In the genomic region with DNA sequence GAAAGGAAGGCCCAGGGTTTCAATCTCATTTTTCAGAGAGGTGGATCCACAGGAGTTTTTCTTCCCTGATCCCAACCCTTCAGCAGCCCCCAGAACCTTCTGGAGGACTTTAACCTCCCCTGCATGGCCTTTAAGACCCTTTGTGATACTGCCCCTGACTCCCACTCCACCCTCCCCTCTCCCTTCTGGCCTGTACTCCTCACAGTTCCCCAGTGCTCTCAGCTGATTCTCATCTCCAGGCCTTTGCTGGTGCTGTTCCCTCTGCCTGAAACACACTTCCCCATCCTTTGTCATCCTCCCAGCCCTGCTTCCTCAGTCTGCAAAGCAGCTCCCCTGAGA, we compare ENCODE assay signal across 9 cellular contexts. TPM values are rescaled to one million over a fixed set of nuclear protein-coding genes. Genes with fewer than 3 reads are reported as not detected.
DNase-seq lines count a peak whose midpoint lies in the region; ATAC-seq, FAIRE-seq and TF ChIP-seq lines count a peak whose summit lies in the region.
"Had no signal": no experiment of that assay in that cellular context is flagged by ENCODE, and none has a peak within 500 bp of the region (broad histone marks: within the 10 kb centered on the region; RNA-seq: fewer than 3 reads in every experiment).

No MANE protein-coding gene starts in this region.

- H3K4me1 Mint-ChIP-seq in astrocyte (ENCODE audit: low read depth, unreplicated experiment): peaks cover 16% of the 10 kb centered on the region

- H3K4me3 ChIP-seq in AG04450 (ENCODE audit: low read depth, low read length): no peak overlapping the region
- no peak overlapping the region for H3K4me3 ChIP-seq in astrocyte (ENCODE audit: insufficient read depth, low read depth, low read length)
- H3K4me3 ChIP-seq in keratinocyte (ENCODE audit: control insufficient read depth in 2 of 3, extremely low read depth in 1 of 3, insufficient read depth in 2 of 3, low read depth in 1 of 3, low read length in 3 of 3): no peak overlapping the region
- H3K4me3 ChIP-seq in psoas muscle: peak overlapping the region; percentile 15

- H3K4me3 Mint-ChIP-seq in astrocyte (ENCODE audit: unreplicated experiment): peak overlapping the region; percentile 0

- no peaks in the 10 kb centered on the region for H3K36me3 ChIP-seq in astrocyte (ENCODE audit: insufficient read depth, low read length)
- H3K36me3 ChIP-seq in keratinocyte (ENCODE audit: control insufficient read depth in 2 of 2, extremely low read depth in 1 of 2, insufficient read depth in 2 of 2, low read length in 2 of 2): no peaks in the 10 kb centered on the region
- H3K36me3 ChIP-seq in psoas muscle (ENCODE audit: insufficient read depth in 1 of 2, low read depth in 1 of 2): no peaks in the 10 kb centered on the region

- no peaks in the 10 kb centered on the region for H3K79me2 ChIP-seq in astrocyte (ENCODE audit: insufficient read depth, low read length)
- no peaks in the 10 kb centered on the region for H3K79me2 ChIP-seq in keratinocyte (ENCODE audit: control insufficient read depth, insufficient read depth, low read length)

- H2AFZ ChIP-seq in astrocyte (ENCODE audit: low read depth, low read length) (peak overlapping the region; percentile 66), keratinocyte (ENCODE audit: control insufficient read depth, low read length) (peak overlapping the region; percentile 80)

- H3K9me3 ChIP-seq in AG04450 (ENCODE audit: control insufficient read depth, insufficient read depth, low read length) (peaks cover 21% of the 10 kb centered on the region), astrocyte (ENCODE audit: insufficient read depth, low read depth, low read length) (peaks cover 11% of the 10 kb centered on the region), keratinocyte (ENCODE audit: control insufficient read depth, low read depth, low read length) (peaks cover 3% of the 10 kb centered on the region), psoas muscle (peaks cover 3% of the 10 kb centered on the region)

- H3K9me3 Mint-ChIP-seq in astrocyte (ENCODE audit: unreplicated experiment): peaks cover 9% of the 10 kb centered on the region

- DNase-seq in AG04450 (ENCODE audit: low read depth, low spot score) (no peak), astrocyte (ENCODE audit: low read depth) (no peak), keratinocyte (ENCODE audit: low read depth, low spot score) (no peak), psoas muscle (no peak), medulla oblongata (ENCODE audit: extremely low spot score) (no peak), midbrain (lab: John Stamatoyannopoulos, UW) (no peak)
- DNase-seq: central memory CD4-positive, alpha-beta T cell had no signal

- dilution Hi-C loops in keratinocyte (cut with MboI; ENCODE audit: extremely low pct_ligation_motif_present, low sequenced_read_pairs): no loop called here

- ATAC-seq in psoas muscle (peak in 2 of 4 donors; percentile 5 to 19), GM18873 (IDR thresholded peaks at IDR 0.05; ENCODE audit: low FRiP score, unreplicated experiment) (no peak), HG03571 (IDR thresholded peaks at IDR 0.05; ENCODE audit: unreplicated experiment) (no peak)

- FAIRE-seq in astrocyte (lab: Jason Lieb, UNC) (no peak), keratinocyte (lab: Jason Lieb, UNC) (no peak)

- H3K4me1 ChIP-seq in astrocyte (ENCODE audit: insufficient read depth, low read length) (peaks cover 19% of the 10 kb centered on the region), keratinocyte (ENCODE audit: control insufficient read depth, extremely low read depth, insufficient read depth, low read length) (peaks cover 14% of the 10 kb centered on the region), psoas muscle (peaks cover 15% of the 10 kb centered on the region)

- no peaks in the 10 kb centered on the region for H3K27me3 ChIP-seq in AG04450 (ENCODE audit: control insufficient read depth, insufficient read depth, low read length)
- no peaks in the 10 kb centered on the region for H3K27me3 ChIP-seq in astrocyte (ENCODE audit: insufficient read depth, low read length)
- H3K27me3 ChIP-seq in keratinocyte (ENCODE audit: control insufficient read depth, extremely low read depth, insufficient read depth, low read length): no peaks in the 10 kb centered on the region
- peaks cover 0 to 21% (median 0%) of the 10 kb centered on the region in 3 donors for H3K27me3 ChIP-seq in psoas muscle (ENCODE audit: insufficient read depth in 3 of 3, low read length in 2 of 3)

- H3K36me3 Mint-ChIP-seq in astrocyte (ENCODE audit: low read depth, unreplicated experiment): peaks cover 7% of the 10 kb centered on the region

- H3K4me2 ChIP-seq in astrocyte (ENCODE audit: low read length) (peak overlapping the region; percentile 74), keratinocyte (ENCODE audit: control insufficient read depth, extremely low read depth, insufficient read depth, low read depth, low read length) (no peak overlapping the region)

- H3K9me1 ChIP-seq in keratinocyte (ENCODE audit: control insufficient read depth, extremely low read depth, insufficient read depth, low read length): no peaks in the 10 kb centered on the region

- peak overlapping the region; percentile 97 for H3K27ac ChIP-seq in AG04450 (ENCODE audit: low read depth, low read length)
- H3K27ac ChIP-seq in astrocyte (ENCODE audit: low read depth, low read length): peak overlapping the region; percentile 77
- no peak overlapping the region for H3K27ac ChIP-seq in keratinocyte (ENCODE audit: control insufficient read depth, insufficient read depth, low read length)
- peak overlapping the region; percentile 65 for H3K27ac ChIP-seq in psoas muscle

- peak overlapping the region; percentile 91 for H3K27ac Mint-ChIP-seq in astrocyte (ENCODE audit: unreplicated experiment)

- CTCF ChIA-PET in AG04450 (lab: Charles Lee): interaction anchor here (1.2 to 1.5 kb wide), 3 partner anchors 12 to 39 kb away, joined by 3 to 5 read pairs (median 5); no protein-coding TSS in a partner anchor

- no peaks in the 10 kb centered on the region for H3K27me3 Mint-ChIP-seq in astrocyte (ENCODE audit: low read depth, unreplicated experiment)

- H3K9ac ChIP-seq in astrocyte (ENCODE audit: low read length) (peak overlapping the region; percentile 71), keratinocyte (ENCODE audit: control insufficient read depth, extremely low read depth, insufficient read depth, low read length) (no peak overlapping the region)

- TF ChIP-seq CTCF in AG04450 (IDR thresholded peaks at IDR 0.05; ENCODE audit: low read depth, low read length) (no peak), astrocyte (IDR thresholded peaks at IDR 0.05; ENCODE audit: insufficient read depth, low read depth, low read length) (no peak), keratinocyte (optimal IDR thresholded peaks at IDR 0.05 in 1 of 3, IDR thresholded peaks at IDR 0.05 in 1 of 3, conservative IDR thresholded peaks at IDR 0.05 in 1 of 3; ENCODE audit: extremely low read depth in 1 of 3, insufficient read depth in 2 of 3, low read length in 3 of 3) (no peak), psoas muscle (IDR thresholded peaks at IDR 0.05) (no peak)

- H4K20me1 ChIP-seq in astrocyte (ENCODE audit: insufficient read depth, low read length) (no peaks in the 10 kb centered on the region), keratinocyte (ENCODE audit: control insufficient read depth, extremely low read depth, insufficient read depth, low read length) (no peaks in the 10 kb centered on the region)

- intact Hi-C loops in psoas muscle (cut with DNase I): no loop called here

- POLR2A ChIA-PET in AG04450 (lab: Yijun Ruan, JAX): interaction anchor here (0.6 kb wide), 1 partner anchor 24 kb away, joined by 9 read pairs; no protein-coding TSS in a partner anchor

RNA-seq across cellular contexts. Expression of gene NEURL1B, which starts 18.5 kb away (rescaled TPM):
- 1.8 and 2.0 TPM in 2 replicates for polyA plus RNA-seq in AG04450 (2011; rRNA removed)
- polyA minus RNA-seq in AG04450 (2011; rRNA and poly(A)+ RNA removed): 3.4 and 4.1 TPM in 2 replicates
- total RNA-seq in astrocyte: 7.5 and 9.8 TPM in 2 replicates
- 0.06 to 0.43 TPM (median 0.36 TPM) in 3 replicates for polyA plus RNA-seq in keratinocyte
- 0.07 TPM for polyA plus RNA-seq in keratinocyte (2011; ENCODE audit: low read depth)
- polyA plus RNA-seq in keratinocyte (2011; cell fraction: cytosol; rRNA removed): 0.13 and 0.14 TPM in 2 replicates
- 0.24 and 0.25 TPM in 2 replicates for polyA plus RNA-seq in keratinocyte (2011; cell fraction: nucleus; rRNA removed)
- polyA plus RNA-seq in keratinocyte (2012; ENCODE audit: low replicate concordance): 0.14 and 0.38 TPM in 2 replicates
- polyA minus RNA-seq in keratinocyte: 0.07 to 0.77 TPM (median 0.56 TPM) in 3 replicates
- polyA minus RNA-seq in keratinocyte (2011; cell fraction: cytosol; rRNA and poly(A)+ RNA removed): 0.58 TPM
- polyA minus RNA-seq in keratinocyte (2011; cell fraction: nucleus; rRNA and poly(A)+ RNA removed): 0.11 TPM in 1 of 2 replicates, not detected in the other
- total RNA-seq in psoas muscle: 10 to 100 TPM; 13.7 to 20.4 (median 16.4) TPM
- 1 to 10 TPM; 8.0 to 9.7 (median 8.2) TPM for polyA plus RNA-seq in psoas muscle
